27 cellular contexts compared by ENCODE assay signal in genomic region chr6:65416640-65417039, GRCh38.
"Had no signal": no experiment of that assay in that cellular context is flagged by ENCODE, and none has a peak within 500 bp of the region (broad histone marks: within the 10 kb centered on the region; RNA-seq: fewer than 3 reads in every experiment).

No MANE protein-coding gene starts in this region.

- H3K36me3 Mint-ChIP-seq: stimulated activated effector memory CD8-positive, alpha-beta T cell treated with anti-CD3 and anti-CD28 coated beads, Interleukin-12 subunit alpha, Interleukin-12 subunit beta, amount 100 ng/mL, for 72 hours; stimulated activated naive B cell treated with anti-CD40 and anti-IgM and Interleukin-4, amounts not matched to agents 10 μg/mL and 1 μg/mL and 100 μg/mL, for 72 hours; type B pancreatic cell had no signal

- H3K27me3 Mint-ChIP-seq: naive thymus-derived CD4-positive, alpha-beta T cell; progenitor cell of endocrine pancreas; stimulated activated naive B cell treated with anti-CD40 and anti-IgM and Interleukin-4, amounts not matched to agents 10 μg/mL and 1 μg/mL and 100 μg/mL, for 72 hours; stimulated activated naive CD8-positive, alpha-beta T cell treated with anti-CD3 and anti-CD28 coated beads, Interleukin-15, Interleukin-2, amounts not matched to agents 100 ng/mL and 50 ng/mL, for 24 hours; type B pancreatic cell had no signal

- DNase-seq: naive thymus-derived CD4-positive, alpha-beta T cell; natural killer cell; pancreas; posterior cingulate gyrus; psoas muscle; right cardiac atrium; right lobe of liver; sigmoid colon; small intestine; stimulated activated CD4-positive, alpha-beta T cell treated with anti-CD3 and anti-CD28 coated beads, Interleukin-15, amount 100 ng/mL, for 24 hours; stimulated activated CD4-positive, alpha-beta T cell treated with anti-CD3 and anti-CD28 coated beads, Interleukin-2, amount 100 ng/mL, for 24 hours; stimulated activated CD4-positive, alpha-beta T cell treated with anti-CD3 and anti-CD28 coated beads, Interleukin-2, amount 100 ng/mL, for 48 hours; stimulated activated CD4-positive, alpha-beta T cell treated with anti-CD3 and anti-CD28 coated beads, Interleukin-4, amount 100 ng/mL, for 24 hours; stimulated activated naive B cell treated with anti-CD40 and anti-IgM and Interleukin-4, amounts not matched to agents 10 μg/mL and 1 μg/mL and 100 μg/mL, for 72 hours; stimulated activated naive CD4-positive, alpha-beta T cell treated with Interleukin-2 at 50 U/mL for 16 hours; substantia nigra; testis; tibial artery; transverse colon; upper lobe of right lung had no signal

- H3K27ac Mint-ChIP-seq: naive thymus-derived CD4-positive, alpha-beta T cell; natural killer cell; nephron; progenitor cell of endocrine pancreas; stimulated activated effector memory CD8-positive, alpha-beta T cell treated with anti-CD3 and anti-CD28 coated beads, Interleukin-12 subunit alpha, Interleukin-12 subunit beta, amount 100 ng/mL, for 72 hours; stimulated activated naive B cell treated with anti-CD40 and anti-IgM and Interleukin-4, amounts not matched to agents 10 μg/mL and 1 μg/mL and 100 μg/mL, for 72 hours; stimulated activated naive CD8-positive, alpha-beta T cell treated with anti-CD3 and anti-CD28 coated beads, Interleukin-15, Interleukin-2, amounts not matched to agents 100 ng/mL and 50 ng/mL, for 24 hours; type B pancreatic cell had no signal

- H3K4me3 Mint-ChIP-seq: naive thymus-derived CD4-positive, alpha-beta T cell; natural killer cell; nephron; stimulated activated effector memory CD8-positive, alpha-beta T cell treated with anti-CD3 and anti-CD28 coated beads, Interleukin-12 subunit alpha, Interleukin-12 subunit beta, amount 100 ng/mL, for 72 hours; stimulated activated naive B cell treated with anti-CD40 and anti-IgM and Interleukin-4, amounts not matched to agents 10 μg/mL and 1 μg/mL and 100 μg/mL, for 72 hours; stimulated activated naive CD8-positive, alpha-beta T cell treated with anti-CD3 and anti-CD28 coated beads, Interleukin-15, Interleukin-2, amounts not matched to agents 100 ng/mL and 50 ng/mL, for 24 hours; type B pancreatic cell had no signal

- H3K27ac ChIP-seq: pancreas, psoas muscle, right lobe of liver, sigmoid colon, suprapubic skin, testis, tibial artery, transverse colon, upper lobe of right lung, vagina had no signal

- H3K36me3 ChIP-seq: pancreas, right lobe of liver, sigmoid colon, suprapubic skin, tibial artery, transverse colon, upper lobe of right lung, vagina had no signal

- FAIRE-seq: pancreas, small intestine had no signal

- ATAC-seq: naive thymus-derived CD4-positive, alpha-beta T cell; natural killer cell; pancreas; psoas muscle; right cardiac atrium; right lobe of liver; stimulated activated effector memory CD8-positive, alpha-beta T cell treated with anti-CD3 and anti-CD28 coated beads, Interleukin-12 subunit alpha, Interleukin-12 subunit beta, amount 100 ng/mL, for 72 hours; stimulated activated naive B cell treated with anti-CD40 and anti-IgM and Interleukin-4, amounts not matched to agents 10 μg/mL and 1 μg/mL and 100 μg/mL, for 72 hours; upper lobe of right lung had no signal

- H3K27me3 ChIP-seq: pancreas, right lobe of liver, sigmoid colon, suprapubic skin, testis, tibial artery, transverse colon, upper lobe of right lung, vagina had no signal

- H3K4me1 ChIP-seq: pancreas, psoas muscle, right lobe of liver, sigmoid colon, suprapubic skin, testis, tibial artery, transverse colon, upper lobe of right lung, vagina had no signal

- H3K4me1 Mint-ChIP-seq: naive thymus-derived CD4-positive, alpha-beta T cell; natural killer cell; nephron; stimulated activated effector memory CD8-positive, alpha-beta T cell treated with anti-CD3 and anti-CD28 coated beads, Interleukin-12 subunit alpha, Interleukin-12 subunit beta, amount 100 ng/mL, for 72 hours; stimulated activated naive B cell treated with anti-CD40 and anti-IgM and Interleukin-4, amounts not matched to agents 10 μg/mL and 1 μg/mL and 100 μg/mL, for 72 hours had no signal

- H3K9me3 Mint-ChIP-seq: nephron, type B pancreatic cell had no signal

- H3K4me3 ChIP-seq: pancreas, psoas muscle, right lobe of liver, sigmoid colon, suprapubic skin, testis, tibial artery, transverse colon, upper lobe of right lung, vagina had no signal

- H3K9me3 ChIP-seq: pancreas, psoas muscle, right lobe of liver, sigmoid colon, suprapubic skin, testis, tibial artery, transverse colon, upper lobe of right lung, vagina had no signal
